Comparison of ENCODE assay signal across 9 cellular contexts in the genomic region with DNA sequence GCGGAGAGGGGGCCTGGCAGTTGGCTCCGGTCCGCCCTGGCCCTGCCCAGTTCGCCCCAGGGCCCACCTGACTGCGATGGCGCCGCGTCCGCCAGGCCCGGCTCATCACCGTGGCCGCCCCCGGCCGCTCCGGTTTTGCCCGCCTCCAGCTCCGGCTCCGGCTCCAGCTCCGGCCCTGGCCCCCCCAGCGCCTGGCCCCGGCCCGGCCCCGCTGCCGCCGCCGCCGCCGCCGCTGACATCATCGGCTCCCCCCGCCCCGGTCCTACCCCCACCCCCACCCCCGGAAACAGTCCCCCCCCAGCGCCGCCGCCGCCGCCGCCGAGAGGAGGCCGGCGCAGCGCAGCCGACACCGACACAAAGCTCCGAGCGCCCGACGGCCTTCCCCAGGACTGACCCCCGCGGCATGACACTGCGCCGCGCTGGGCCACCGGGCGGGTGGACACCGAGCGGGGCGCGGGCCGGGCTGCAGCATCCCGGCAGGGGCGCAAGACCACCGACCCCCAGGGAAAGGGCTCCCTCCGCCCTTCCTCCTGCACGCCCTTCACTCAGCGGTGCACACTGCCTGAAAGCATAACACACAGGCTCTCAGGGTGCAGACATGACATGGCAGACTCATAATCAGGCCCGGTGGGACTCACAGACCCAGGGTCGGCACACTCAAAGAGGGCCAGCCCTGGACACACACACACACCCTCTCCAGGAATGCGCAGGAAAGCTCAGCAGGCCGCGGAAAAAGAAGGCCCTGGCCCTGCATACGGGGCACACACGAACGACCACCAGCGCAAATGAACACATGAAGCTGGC. TPM values are rescaled to one million over a fixed set of nuclear protein-coding genes. Genes with fewer than 3 reads are reported as not detected.
DNase-seq lines count a peak whose midpoint lies in the region; ATAC-seq, FAIRE-seq and TF ChIP-seq lines count a peak whose summit lies in the region.
"Had no signal": no experiment of that assay in that cellular context is flagged by ENCODE, and none has a peak within 500 bp of the region (broad histone marks: within the 10 kb centered on the region; RNA-seq: fewer than 3 reads in every experiment).

ZBTB4 (minus strand) TSS at position 243 of the 804 bp plus-strand sequence. CDS start 12,830 bp downstream, outside the sequence.

- no peak for TF ChIP-seq CTCF in CD14-positive monocyte (IDR thresholded peaks at IDR 0.05)
- no peak for TF ChIP-seq CTCF in spleen (IDR thresholded peaks at IDR 0.05 in 8 of 11, conservative IDR thresholded peaks at IDR 0.05 in 3 of 11)

- 1 to 7% (median 2%) methylated on average over 10 to 76 of the region's 76 CpGs for WGBS in spleen, 5 donors

- no peaks in the 10 kb centered on the region for H3K9me3 ChIP-seq in spleen

- H3K4me3 ChIP-seq in spleen: peak within 1 kb of the TSS; percentile 66 to 94 (median 83)

- peak within 1 kb of the TSS; percentile 90 to 93 for H3K4me3 Mint-ChIP-seq in CD14-positive monocyte
- H3K4me3 Mint-ChIP-seq in central memory CD8-positive, alpha-beta T cell: peak within 1 kb of the TSS; percentile 92

- H3K4me1 Mint-ChIP-seq in CD14-positive monocyte: peaks cover 70% of the 10 kb centered on the region
- H3K4me1 Mint-ChIP-seq in central memory CD8-positive, alpha-beta T cell: peaks cover 70% of the 10 kb centered on the region

- no peaks in the 10 kb centered on the region for H3K27me3 ChIP-seq in spleen (replicated peaks in 1 of 7)

- FAIRE-seq in HTR-8/SVneo (lab: Jason Lieb, UNC): peak; percentile 9
- FAIRE-seq: TTC549 had no signal

- H3K27ac Mint-ChIP-seq in CD14-positive monocyte: peak within 1 kb of the TSS; percentile 75 to 96 (median 87)
- peak within 1 kb of the TSS; percentile 92 for H3K27ac Mint-ChIP-seq in central memory CD8-positive, alpha-beta T cell (ENCODE audit: low read depth)

- no peak for TF ChIP-seq POLR2A in spleen (IDR thresholded peaks at IDR 0.05)

- H3K27me3 Mint-ChIP-seq in CD14-positive monocyte (ENCODE audit: low read depth in 3 of 3): peaks cover 0 to 3% (median 1%) of the 10 kb centered on the region in 3 donors
- no peaks in the 10 kb centered on the region for H3K27me3 Mint-ChIP-seq in central memory CD8-positive, alpha-beta T cell

- peak; percentile 10 for ATAC-seq in central memory CD8-positive, alpha-beta T cell (replicated peaks; ENCODE audit: extremely low read depth, poor library complexity, severe bottlenecking)
- ATAC-seq in HG03039 (IDR thresholded peaks at IDR 0.05; ENCODE audit: unreplicated experiment): no peak
- ATAC-seq in HG03521 (IDR thresholded peaks at IDR 0.05; ENCODE audit: unreplicated experiment): no peak

- peaks cover under 1 to 7% of the 10 kb centered on the region in 2 donors for H3K36me3 Mint-ChIP-seq in CD14-positive monocyte
- H3K36me3 Mint-ChIP-seq in central memory CD8-positive, alpha-beta T cell (ENCODE audit: insufficient read depth): peaks cover 39% of the 10 kb centered on the region

- peaks cover 0 to 2% (median 0%) of the 10 kb centered on the region in 6 donors for H3K36me3 ChIP-seq in spleen

- peak within 1 kb of the TSS; percentile 98 to 100 (median 99) for H3K27ac ChIP-seq in spleen

- intact Hi-C loops in CD14-positive monocyte (cut with micrococcal nuclease): loop anchor here in 1 of 2 donors (5.0 to 10.0 kb wide), 4 partner anchors 93 to 363 kb away; partner anchors contain the start of genes DVL2, KCTD11, PHF23 and TMEM95
- intact Hi-C loops in spleen (cut with DNase I; ENCODE audit: low total_unique reads): no loop called here

- peaks cover 0 to 2% (median 0%) of the 10 kb centered on the region in 7 donors for H3K9me3 Mint-ChIP-seq in CD14-positive monocyte
- no peaks in the 10 kb centered on the region for H3K9me3 Mint-ChIP-seq in central memory CD8-positive, alpha-beta T cell

- DNase-seq in CD14-positive monocyte (ENCODE audit: low spot score) (no peak), HTR-8/SVneo (ENCODE audit: insufficient read length, low spot score) (peak; percentile 65), islet precursor cell (peak; percentile 90), spleen (peak; percentile 93)
- peak; percentile 36 for DNase-seq in activated CD4-positive, CD25-positive, alpha-beta regulatory T cell treated with anti-CD3 and anti-CD28 coated beads, Interleukin-2, amount 50 U/mL, for 16 hours (ENCODE audit: low read depth, low spot score)
- DNase-seq in central memory CD8-positive, alpha-beta T cell (ENCODE audit: low spot score in 2 of 2): peak; percentile 50 to 51

- peaks cover 28 to 84% (median 69%) of the 10 kb centered on the region in 6 donors for H3K4me1 ChIP-seq in spleen

RNA-seq across cellular contexts. Expression of gene ZBTB4, which starts in this region (rescaled TPM):
- polyA plus RNA-seq in CD14-positive monocyte (1 to 10 TPM; 3.4 to 4.4 TPM), spleen (10 to 100 TPM; 10.5 to 23.7 (median 12.3) TPM)
- 10 to 100 TPM; 38.7 to 68.8 (median 46.5) TPM for total RNA-seq in spleen
